30 cellular contexts compared by ENCODE assay signal in genomic region chr2:209929369-209929768, GRCh38.
"Had no signal": no experiment of that assay in that cellular context is flagged by ENCODE, and none has a peak within 500 bp of the region (broad histone marks: within the 10 kb centered on the region; RNA-seq: fewer than 3 reads in every experiment).

No MANE protein-coding gene starts in this region.

- H3K27ac ChIP-seq: pancreas, prostate gland, skin epidermis, spleen, suprapubic skin, testis, tibial artery, transverse colon, upper lobe of left lung, vagina had no signal

- H3K27me3 ChIP-seq: pancreas, spleen, suprapubic skin, testis, tibial artery, transverse colon, upper lobe of left lung, vagina had no signal

- H3K4me3 Mint-ChIP-seq: naive B cell; naive thymus-derived CD8-positive, alpha-beta T cell; natural killer cell treated with Interleukin-12 subunit alpha and Interleukin-12 subunit beta and Interleukin-15 and Interleukin-18, amount 100 ng/mL, for 72 hours; nephron progenitor cell; neural crest cell; stimulated activated memory B cell treated with anti-CD40 and anti-IgM and Interleukin-4, amounts not matched to agents 10 μg/mL and 1 μg/mL and 100 μg/mL, for 72 hours; stimulated activated naive CD8-positive, alpha-beta T cell treated with anti-CD3 and anti-CD28 coated beads, Interleukin-15, amount 100 ng/mL, for 72 hours had no signal

- H3K27ac Mint-ChIP-seq: naive B cell; naive thymus-derived CD8-positive, alpha-beta T cell; natural killer cell treated with Interleukin-12 subunit alpha and Interleukin-12 subunit beta and Interleukin-15 and Interleukin-18, amount 100 ng/mL, for 72 hours; nephron progenitor cell; stimulated activated memory B cell treated with anti-CD40 and anti-IgM and Interleukin-4, amounts not matched to agents 10 μg/mL and 1 μg/mL and 100 μg/mL, for 72 hours; stimulated activated naive CD8-positive, alpha-beta T cell treated with anti-CD3 and anti-CD28 coated beads, Interleukin-15, amount 100 ng/mL, for 72 hours had no signal

- H3K9me3 Mint-ChIP-seq: naive thymus-derived CD8-positive, alpha-beta T cell; nephron progenitor cell; stimulated activated naive CD8-positive, alpha-beta T cell treated with anti-CD3 and anti-CD28 coated beads, Interleukin-15, amount 100 ng/mL, for 72 hours had no signal

- ATAC-seq: naive thymus-derived CD8-positive, alpha-beta T cell; natural killer cell treated with Interleukin-12 subunit alpha and Interleukin-12 subunit beta and Interleukin-15 and Interleukin-18, amount 100 ng/mL, for 72 hours; pancreas; right cardiac atrium; sciatic nerve; stimulated activated memory B cell treated with anti-CD40 and anti-IgM and Interleukin-4, amounts not matched to agents 10 μg/mL and 1 μg/mL and 100 μg/mL, for 72 hours; stimulated activated naive CD8-positive, alpha-beta T cell treated with anti-CD3 and anti-CD28 coated beads, Interleukin-15, amount 100 ng/mL, for 72 hours; stimulated activated naive CD8-positive, alpha-beta T cell treated with anti-CD3 and anti-CD28 coated beads, Interleukin-15, Interleukin-2, amounts not matched to agents 100 U/mL and 50 U/mL, for 24 hours had no signal

- H3K4me3 ChIP-seq: pancreas, prostate gland, skin epidermis, smooth muscle cell, spleen, suprapubic skin, testis, tibial artery, transverse colon, upper lobe of left lung, vagina had no signal

- H3K4me1 ChIP-seq: prostate gland, spleen had no signal

- H3K4me1 Mint-ChIP-seq: naive B cell; naive thymus-derived CD8-positive, alpha-beta T cell; nephron progenitor cell; stimulated activated memory B cell treated with anti-CD40 and anti-IgM and Interleukin-4, amounts not matched to agents 10 μg/mL and 1 μg/mL and 100 μg/mL, for 72 hours; stimulated activated naive CD8-positive, alpha-beta T cell treated with anti-CD3 and anti-CD28 coated beads, Interleukin-15, amount 100 ng/mL, for 72 hours had no signal

- H3K9me3 ChIP-seq: pancreas, prostate gland, spleen, suprapubic skin, testis, tibial artery, transverse colon, upper lobe of left lung, vagina had no signal

- H3K36me3 ChIP-seq: pancreas, prostate gland, spleen, suprapubic skin, tibial artery, transverse colon, upper lobe of left lung, vagina had no signal

- DNase-seq: naive B cell; naive thymus-derived CD8-positive, alpha-beta T cell; nephron progenitor cell; occipital lobe; pancreas; right cardiac atrium; spleen; stimulated activated CD4-positive, alpha-beta T cell treated with anti-CD3 and anti-CD28 coated beads, Interleukin-12 subunit alpha, Interleukin-12 subunit beta, amount 100 ng/mL, for 4 hours; stimulated activated CD4-positive, alpha-beta T cell treated with anti-CD3 and anti-CD28 coated beads, Interleukin-1b, Interleukin-23, amount 100 ng/mL, for 48 hours; stimulated activated CD4-positive, alpha-beta T cell treated with anti-CD3 and anti-CD28 coated beads, Interleukin-4, amount 100 ng/mL, for 1 hour; stimulated activated CD4-positive, alpha-beta T cell treated with anti-CD3 and anti-CD28 coated beads, Interleukin-4, amount 100 ng/mL, for 4 hours; stimulated activated CD8-positive, alpha-beta memory T cell treated with anti-CD3 and anti-CD28 coated beads, Interleukin-4, amount 100 ng/mL, for 48 hours; stimulated activated naive CD4-positive, alpha-beta T cell; stimulated activated naive CD8-positive, alpha-beta T cell treated with anti-CD3 and anti-CD28 coated beads, Interleukin-15, amount 100 ng/mL, for 72 hours; stimulated activated naive CD8-positive, alpha-beta T cell treated with anti-CD3 and anti-CD28 coated beads, Interleukin-15, Interleukin-2, amounts not matched to agents 100 U/mL and 50 U/mL, for 24 hours; substantia nigra; testis; tibial artery; transverse colon; upper lobe of left lung had no signal

- FAIRE-seq: pancreas, urothelium cell line had no signal

- H3K4me2 ChIP-seq: smooth muscle cell had no signal

- H3K36me3 Mint-ChIP-seq: naive B cell; naive thymus-derived CD8-positive, alpha-beta T cell; natural killer cell treated with Interleukin-12 subunit alpha and Interleukin-12 subunit beta and Interleukin-15 and Interleukin-18, amount 100 ng/mL, for 72 hours; stimulated activated memory B cell treated with anti-CD40 and anti-IgM and Interleukin-4, amounts not matched to agents 10 μg/mL and 1 μg/mL and 100 μg/mL, for 72 hours had no signal
